In genomic region chr17:15893333-15894024, GRCh38 we compare ENCODE assay signal across 3 cellular contexts.
TF ChIP-seq lines count a peak whose summit lies in the region.

No MANE protein-coding gene starts in this region.

TF ChIP-seq in IMR-90, 13 proteins besides CTCF, POLR2A, EP300 and RAD21:
- TF ChIP-seq RFX5 (IDR thresholded peaks at IDR 0.05; ENCODE audit: low read depth, low read length), result no peak
- TF ChIP-seq RCOR1 (IDR thresholded peaks at IDR 0.05; ENCODE audit: insufficient replicate concordance, low read length), result no peak
- TF ChIP-seq CHD1 (IDR thresholded peaks at IDR 0.05; ENCODE audit: low read depth, low read length), result no peak
- no peak for TF ChIP-seq NFE2L2 (IDR thresholded peaks at IDR 0.05; ENCODE audit: low read depth, low read length)
- no peak for TF ChIP-seq BHLHE40 (IDR thresholded peaks at IDR 0.05; ENCODE audit: low read depth, low read length)
- TF ChIP-seq MAFK (IDR thresholded peaks at IDR 0.05; ENCODE audit: low read depth, low read length), result no peak
- no peak for TF ChIP-seq MAZ (IDR thresholded peaks at IDR 0.05; ENCODE audit: borderline replicate concordance, low read depth, low read length)
- no peak for TF ChIP-seq SMC3 (IDR thresholded peaks at IDR 0.05; ENCODE audit: low read depth, low read length)
- TF ChIP-seq FOS (IDR thresholded peaks at IDR 0.05; ENCODE audit: low read depth, low read length), result no peak
TF ChIP-seq in IMR-90: peak in this region for 0.

TF ChIP-seq in liver, 16 proteins besides CTCF, POLR2A, EP300 and RAD21:
- TF ChIP-seq JUND (IDR thresholded peaks at IDR 0.05) (no peak), FOXA1 (IDR thresholded peaks at IDR 0.05) (no peak), NR2F2 (IDR thresholded peaks at IDR 0.05) (peak; percentile 18)
TF ChIP-seq in liver: peak in this region for 1.

TF ChIP-seq in GM23338, 12 proteins besides CTCF, POLR2A, EP300 and RAD21:
- TF ChIP-seq REST (IDR thresholded peaks at IDR 0.05; ENCODE audit: unreplicated experiment), result no peak
- TF ChIP-seq ZNF331 (CRISPR knock-in tag; IDR thresholded peaks at IDR 0.05; ENCODE audit: low read depth), result no peak
- no peak for TF ChIP-seq ZNF462 (CRISPR knock-in tag; IDR thresholded peaks at IDR 0.05)
- TF ChIP-seq CREB1 (CRISPR knock-in tag; IDR thresholded peaks at IDR 0.05; ENCODE audit: low read depth), result no peak
- TF ChIP-seq NANOG (IDR thresholded peaks at IDR 0.05; ENCODE audit: borderline replicate concordance), result no peak
